In the genomic region with DNA sequence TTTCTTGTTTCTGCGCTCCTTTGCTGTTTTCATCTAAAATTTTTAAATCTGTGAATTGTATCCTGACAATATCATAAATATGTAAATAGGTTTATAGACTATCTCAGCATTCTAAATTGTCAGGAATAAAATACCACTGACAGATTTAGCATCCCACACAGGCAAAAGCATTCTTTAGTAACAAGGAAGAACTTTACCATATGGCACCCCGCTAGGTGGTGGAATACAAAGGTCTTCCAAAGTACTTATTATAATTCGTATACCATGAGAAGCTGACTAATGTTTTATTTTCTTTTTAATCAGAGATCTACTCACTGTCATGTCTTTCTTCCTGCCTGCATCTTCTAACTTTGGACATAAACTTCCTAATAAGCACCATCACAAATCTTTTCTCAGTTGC, we compare ENCODE assay signal across 2 cellular contexts.
TF ChIP-seq lines count a peak whose summit lies in the region.

No MANE protein-coding gene starts in this region.

TF ChIP-seq in GM23338, 12 proteins besides CTCF, POLR2A, EP300 and RAD21 (continues in another document):
- no peak for TF ChIP-seq ZNF462 (CRISPR knock-in tag; IDR thresholded peaks at IDR 0.05)
- TF ChIP-seq JUNB (IDR thresholded peaks at IDR 0.05; ENCODE audit: unreplicated experiment): no peak
- no peak for TF ChIP-seq ZNF331 (CRISPR knock-in tag; IDR thresholded peaks at IDR 0.05; ENCODE audit: low read depth)
- TF ChIP-seq CREB1 (CRISPR knock-in tag; IDR thresholded peaks at IDR 0.05; ENCODE audit: low read depth): no peak
- no peak for TF ChIP-seq STAT1 (IDR thresholded peaks at IDR 0.05; ENCODE audit: unreplicated experiment)
- no peak for TF ChIP-seq EZH2phosphoT487 (IDR thresholded peaks at IDR 0.05; ENCODE audit: unreplicated experiment)
- no peak for TF ChIP-seq NANOG (IDR thresholded peaks at IDR 0.05; ENCODE audit: borderline replicate concordance)
- no peak for TF ChIP-seq ETS1 (IDR thresholded peaks at IDR 0.05)
- no peak for TF ChIP-seq EZH2 (IDR thresholded peaks at IDR 0.05; ENCODE audit: low read depth, unreplicated experiment)
- TF ChIP-seq ZNF114 (CRISPR knock-in tag; IDR thresholded peaks at IDR 0.05): no peak
- TF ChIP-seq POLR2AphosphoS5 (IDR thresholded peaks at IDR 0.05; ENCODE audit: low read depth): no peak

TF ChIP-seq in WTC11, 78 proteins besides CTCF, POLR2A, EP300 and RAD21 (continued from another document):
- TF ChIP-seq ZNF512 (CRISPR knock-in tag; IDR thresholded peaks at IDR 0.05; ENCODE audit: borderline replicate concordance): no peak
- TF ChIP-seq NR1H2 (CRISPR knock-in tag; IDR thresholded peaks at IDR 0.05): no peak
- no peak for TF ChIP-seq ZNF396 (CRISPR knock-in tag; IDR thresholded peaks at IDR 0.05; ENCODE audit: borderline replicate concordance)
- TF ChIP-seq FOXP1 (CRISPR knock-in tag; IDR thresholded peaks at IDR 0.05; ENCODE audit: borderline replicate concordance): no peak
- TF ChIP-seq JUN (CRISPR knock-in tag; IDR thresholded peaks at IDR 0.05): no peak
- TF ChIP-seq TCF7 (CRISPR knock-in tag; IDR thresholded peaks at IDR 0.05; ENCODE audit: low read depth): no peak
- TF ChIP-seq FOXP4 (CRISPR knock-in tag; IDR thresholded peaks at IDR 0.05): no peak
- TF ChIP-seq SMAD3 (CRISPR knock-in tag; IDR thresholded peaks at IDR 0.05; ENCODE audit: borderline replicate concordance): no peak
- TF ChIP-seq, protein P1, sequence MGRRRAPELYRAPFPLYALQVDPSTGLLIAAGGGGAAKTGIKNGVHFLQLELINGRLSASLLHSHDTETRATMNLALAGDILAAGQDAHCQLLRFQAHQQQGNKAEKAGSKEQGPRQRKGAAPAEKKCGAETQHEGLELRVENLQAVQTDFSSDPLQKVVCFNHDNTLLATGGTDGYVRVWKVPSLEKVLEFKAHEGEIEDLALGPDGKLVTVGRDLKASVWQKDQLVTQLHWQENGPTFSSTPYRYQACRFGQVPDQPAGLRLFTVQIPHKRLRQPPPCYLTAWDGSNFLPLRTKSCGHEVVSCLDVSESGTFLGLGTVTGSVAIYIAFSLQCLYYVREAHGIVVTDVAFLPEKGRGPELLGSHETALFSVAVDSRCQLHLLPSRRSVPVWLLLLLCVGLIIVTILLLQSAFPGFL (CRISPR knock-in tag; IDR thresholded peaks at IDR 0.05; ENCODE audit: borderline replicate concordance): no peak
